Comparison of ENCODE assay signal across 1 cellular context in the genomic region with DNA sequence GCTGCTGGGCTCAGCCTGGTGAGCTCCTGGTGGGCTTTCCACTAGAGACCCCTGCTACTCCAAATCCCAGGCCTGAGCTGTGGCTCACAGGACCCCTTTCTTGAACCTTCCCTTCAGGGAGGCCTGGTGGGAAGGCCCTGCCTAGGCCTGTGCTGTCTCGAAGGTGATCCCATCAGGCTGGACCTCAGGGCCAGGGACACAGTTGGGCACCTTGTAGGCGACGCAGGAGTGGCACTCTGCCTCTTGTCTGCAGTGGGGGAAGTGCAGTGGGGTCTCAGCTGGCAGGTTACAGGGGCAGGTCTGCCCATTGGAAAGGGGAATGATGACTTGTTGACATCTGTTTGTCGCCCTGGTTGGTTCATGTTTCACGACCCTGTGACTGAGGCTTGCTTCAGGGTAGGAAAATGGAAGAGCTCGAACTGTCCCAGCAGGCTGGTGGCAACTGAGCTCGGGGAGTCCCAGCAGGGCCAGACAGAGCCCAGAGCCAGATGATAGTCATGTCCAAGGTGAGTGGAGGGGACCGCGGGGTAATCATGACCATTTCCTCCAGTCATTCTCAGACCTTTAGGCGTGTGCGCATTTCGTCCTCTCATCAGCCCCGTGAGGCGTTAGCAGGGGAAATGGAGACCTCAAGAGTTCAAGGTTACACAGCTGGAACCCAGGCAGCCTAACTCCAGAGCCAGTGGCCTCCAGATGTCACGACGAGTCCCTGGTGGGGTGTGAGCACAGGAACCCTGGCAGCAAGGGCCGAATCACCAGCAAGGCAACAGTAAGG.
TF ChIP-seq lines count a peak whose summit lies in the region.

No MANE protein-coding gene starts in this region.

TF ChIP-seq in liver, 16 proteins besides CTCF, POLR2A, EP300 and RAD21:
- no peak for TF ChIP-seq JUND (IDR thresholded peaks at IDR 0.05)
- no peak for TF ChIP-seq FOXA1 (IDR thresholded peaks at IDR 0.05)
- TF ChIP-seq HNF4G (IDR thresholded peaks at IDR 0.05): no peak
- TF ChIP-seq, protein P1, sequence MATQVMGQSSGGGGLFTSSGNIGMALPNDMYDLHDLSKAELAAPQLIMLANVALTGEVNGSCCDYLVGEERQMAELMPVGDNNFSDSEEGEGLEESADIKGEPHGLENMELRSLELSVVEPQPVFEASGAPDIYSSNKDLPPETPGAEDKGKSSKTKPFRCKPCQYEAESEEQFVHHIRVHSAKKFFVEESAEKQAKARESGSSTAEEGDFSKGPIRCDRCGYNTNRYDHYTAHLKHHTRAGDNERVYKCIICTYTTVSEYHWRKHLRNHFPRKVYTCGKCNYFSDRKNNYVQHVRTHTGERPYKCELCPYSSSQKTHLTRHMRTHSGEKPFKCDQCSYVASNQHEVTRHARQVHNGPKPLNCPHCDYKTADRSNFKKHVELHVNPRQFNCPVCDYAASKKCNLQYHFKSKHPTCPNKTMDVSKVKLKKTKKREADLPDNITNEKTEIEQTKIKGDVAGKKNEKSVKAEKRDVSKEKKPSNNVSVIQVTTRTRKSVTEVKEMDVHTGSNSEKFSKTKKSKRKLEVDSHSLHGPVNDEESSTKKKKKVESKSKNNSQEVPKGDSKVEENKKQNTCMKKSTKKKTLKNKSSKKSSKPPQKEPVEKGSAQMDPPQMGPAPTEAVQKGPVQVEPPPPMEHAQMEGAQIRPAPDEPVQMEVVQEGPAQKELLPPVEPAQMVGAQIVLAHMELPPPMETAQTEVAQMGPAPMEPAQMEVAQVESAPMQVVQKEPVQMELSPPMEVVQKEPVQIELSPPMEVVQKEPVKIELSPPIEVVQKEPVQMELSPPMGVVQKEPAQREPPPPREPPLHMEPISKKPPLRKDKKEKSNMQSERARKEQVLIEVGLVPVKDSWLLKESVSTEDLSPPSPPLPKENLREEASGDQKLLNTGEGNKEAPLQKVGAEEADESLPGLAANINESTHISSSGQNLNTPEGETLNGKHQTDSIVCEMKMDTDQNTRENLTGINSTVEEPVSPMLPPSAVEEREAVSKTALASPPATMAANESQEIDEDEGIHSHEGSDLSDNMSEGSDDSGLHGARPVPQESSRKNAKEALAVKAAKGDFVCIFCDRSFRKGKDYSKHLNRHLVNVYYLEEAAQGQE (IDR thresholded peaks at IDR 0.05): no peak
- no peak for TF ChIP-seq RXRA (IDR thresholded peaks at IDR 0.05)
- TF ChIP-seq EGR1 (IDR thresholded peaks at IDR 0.05; ENCODE audit: low read depth in 2 of 2): no peak
- no peak for TF ChIP-seq HNF4A (conservative IDR thresholded peaks at IDR 0.05)
- TF ChIP-seq, protein P2, sequence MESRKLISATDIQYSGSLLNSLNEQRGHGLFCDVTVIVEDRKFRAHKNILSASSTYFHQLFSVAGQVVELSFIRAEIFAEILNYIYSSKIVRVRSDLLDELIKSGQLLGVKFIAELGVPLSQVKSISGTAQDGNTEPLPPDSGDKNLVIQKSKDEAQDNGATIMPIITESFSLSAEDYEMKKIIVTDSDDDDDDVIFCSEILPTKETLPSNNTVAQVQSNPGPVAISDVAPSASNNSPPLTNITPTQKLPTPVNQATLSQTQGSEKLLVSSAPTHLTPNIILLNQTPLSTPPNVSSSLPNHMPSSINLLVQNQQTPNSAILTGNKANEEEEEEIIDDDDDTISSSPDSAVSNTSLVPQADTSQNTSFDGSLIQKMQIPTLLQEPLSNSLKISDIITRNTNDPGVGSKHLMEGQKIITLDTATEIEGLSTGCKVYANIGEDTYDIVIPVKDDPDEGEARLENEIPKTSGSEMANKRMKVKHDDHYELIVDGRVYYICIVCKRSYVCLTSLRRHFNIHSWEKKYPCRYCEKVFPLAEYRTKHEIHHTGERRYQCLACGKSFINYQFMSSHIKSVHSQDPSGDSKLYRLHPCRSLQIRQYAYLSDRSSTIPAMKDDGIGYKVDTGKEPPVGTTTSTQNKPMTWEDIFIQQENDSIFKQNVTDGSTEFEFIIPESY (IDR thresholded peaks at IDR 0.05): no peak
- no peak for TF ChIP-seq SP1 (IDR thresholded peaks at IDR 0.05)
- TF ChIP-seq, protein P3, sequence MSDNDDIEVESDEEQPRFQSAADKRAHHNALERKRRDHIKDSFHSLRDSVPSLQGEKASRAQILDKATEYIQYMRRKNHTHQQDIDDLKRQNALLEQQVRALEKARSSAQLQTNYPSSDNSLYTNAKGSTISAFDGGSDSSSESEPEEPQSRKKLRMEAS (IDR thresholded peaks at IDR 0.05): no peak
